Comparison of ENCODE assay signal across 22 cellular contexts in genomic region chr6:64230530-64230929, GRCh38.
DNase-seq lines count a peak whose midpoint lies in the region; ATAC-seq, FAIRE-seq and TF ChIP-seq lines count a peak whose summit lies in the region.
"Had no signal": no experiment of that assay in that cellular context is flagged by ENCODE, and none has a peak within 500 bp of the region (broad histone marks: within the 10 kb centered on the region; RNA-seq: fewer than 3 reads in every experiment).

No MANE protein-coding gene starts in this region.

- RAD21 ChIA-PET in GM12878 (lab: Charles Lee; ENCODE audit: unreplicated experiment), result interaction anchor here (1.0 kb wide), 1 partner anchor 50 kb away, joined by 3 read pairs; no protein-coding TSS in a partner anchor

- H3K9me3 ChIP-seq in GM12878 (replicated peaks; ENCODE audit: control insufficient read depth, insufficient read depth, low read length), result no peaks in the 10 kb centered on the region

- H3K36me3 Mint-ChIP-seq in T-helper 2 cell treated with Interferon-gamma antibody and Interleukin-4, amounts not matched to agents 5 μg/mL and 100 μg/mL, for 36 hours (ENCODE audit: low read depth), result no peaks in the 10 kb centered on the region
- H3K36me3 Mint-ChIP-seq: CD4-positive, CD25-positive, alpha-beta regulatory T cell had no signal

- H3K36me3 ChIP-seq in GM12878 (ENCODE audit: control insufficient read depth in 2 of 2, insufficient read depth in 2 of 2, low read length in 1 of 2), result no peaks in the 10 kb centered on the region

- in situ Hi-C loops in GM12878 (cut with MboI), result no loop called here

- no peak overlapping the region for H3K27ac Mint-ChIP-seq in T-helper 2 cell treated with Interferon-gamma antibody and Interleukin-4, amounts not matched to agents 5 μg/mL and 100 μg/mL, for 36 hours
- H3K27ac Mint-ChIP-seq: CD4-positive, CD25-positive, alpha-beta regulatory T cell; H9; HFFc6 had no signal

- ATAC-seq in GM12878 (peak; percentile 71), GM21390 (IDR thresholded peaks at IDR 0.05; ENCODE audit: unreplicated experiment) (no peak), GM19035 (IDR thresholded peaks at IDR 0.05; ENCODE audit: unreplicated experiment) (no peak)
- ATAC-seq: K562, Panc1 had no signal

- no peak overlapping the region for H3K9ac ChIP-seq in GM12878 (ENCODE audit: control insufficient read depth, insufficient read depth, low read length)

- DNase-seq in NCI-H82 (lab: John Stamatoyannopoulos, UW) (peak; percentile 54), NCI-H82 treated with DMSO at 0.1 percent for 48 hours (lab: John Stamatoyannopoulos, UW; ENCODE audit: unreplicated experiment) (no peak), H4 (ENCODE audit: low spot score) (peak; percentile 22), NCI-H69 (lab: John Stamatoyannopoulos, UW) (peak; percentile 54), GM12878 (ENCODE audit: low read depth, low spot score) (no peak)
- no peak for DNase-seq in T-helper 2 cell treated with Interferon-gamma antibody and Interleukin-4, amounts not matched to agents 5 μg/mL and 100 μg/mL, for 36 hours (ENCODE audit: low spot score)
- DNase-seq: CD4-positive, CD25-positive, alpha-beta regulatory T cell; H9; HFFc6; MM.1S; NCI-H1048; NCI-H146; NCI-H2081 treated with DMSO at 0.1 percent for 48 hours; NCI-H510A; SIG-M5; T-helper 1 cell; T-helper 9 cell had no signal

- H3K27me3 Mint-ChIP-seq in T-helper 2 cell treated with Interferon-gamma antibody and Interleukin-4, amounts not matched to agents 5 μg/mL and 100 μg/mL, for 36 hours (ENCODE audit: low read depth), result no peaks in the 10 kb centered on the region
- H3K27me3 Mint-ChIP-seq: CD4-positive, CD25-positive, alpha-beta regulatory T cell had no signal

- no peak overlapping the region for H3K27ac ChIP-seq in GM12878 (ENCODE audit: control insufficient read depth, insufficient read depth)

- TF ChIP-seq CTCF in GM12878 (IDR thresholded peaks at IDR 0.05 in 2 of 3, conservative IDR thresholded peaks at IDR 0.05 in 1 of 3; ENCODE audit: control insufficient read depth in 2 of 3, extremely low read depth in 1 of 3, insufficient read depth in 1 of 3, low read depth in 3 of 3, low read length in 3 of 3), result no peak

- no peak overlapping the region for H3K4me3 Mint-ChIP-seq in T-helper 2 cell treated with Interferon-gamma antibody and Interleukin-4, amounts not matched to agents 5 μg/mL and 100 μg/mL, for 36 hours
- H3K4me3 Mint-ChIP-seq: CD4-positive, CD25-positive, alpha-beta regulatory T cell; H9; HFFc6 had no signal

- H3K79me2 ChIP-seq in GM12878 (ENCODE audit: control insufficient read depth, insufficient read depth, low read length), result no peaks in the 10 kb centered on the region

- TF ChIP-seq EP300 in GM12878 (IDR thresholded peaks at IDR 0.05; ENCODE audit: borderline replicate concordance in 1 of 2, control insufficient read depth in 1 of 2, low read depth in 2 of 2, low read length in 2 of 2), result no peak

- no TSS peak for BruUV-seq in GM12878 (replicated peaks; lab: Mats Ljungman, UMichigan)

- no peaks in the 10 kb centered on the region for H3K27me3 ChIP-seq in GM12878 (replicated peaks in 1 of 2; ENCODE audit: control insufficient read depth in 2 of 2, insufficient read depth in 2 of 2, low read length in 1 of 2)

- intact Hi-C loops in GM12878 (cut with micrococcal nuclease; ENCODE audit: unreplicated experiment), result no loop called here

- H4K20me1 ChIP-seq in GM12878 (ENCODE audit: control insufficient read depth, insufficient read depth), result no peaks in the 10 kb centered on the region

- H3K4me2 ChIP-seq in GM12878 (ENCODE audit: control insufficient read depth, insufficient read depth), result no peak overlapping the region

- 88% methylated on average over 1 of the region's 1 CpG for WGBS in GM12878 (ENCODE audit: insufficient coverage, insufficient replicate concordance, low lambda C conversion rate, missing lambda C conversion rate)

- no peaks in the 10 kb centered on the region for H3K4me1 Mint-ChIP-seq in T-helper 2 cell treated with Interferon-gamma antibody and Interleukin-4, amounts not matched to agents 5 μg/mL and 100 μg/mL, for 36 hours (ENCODE audit: low read depth)
- H3K4me1 Mint-ChIP-seq: CD4-positive, CD25-positive, alpha-beta regulatory T cell; H9 had no signal

- no peaks in the 10 kb centered on the region for H3K4me1 ChIP-seq in GM12878 (ENCODE audit: control insufficient read depth, insufficient read depth, low read length)

- no peaks in the 10 kb centered on the region for H3K9me3 Mint-ChIP-seq in T-helper 2 cell treated with Interferon-gamma antibody and Interleukin-4, amounts not matched to agents 5 μg/mL and 100 μg/mL, for 36 hours
- H3K9me3 Mint-ChIP-seq: H9, HFFc6 had no signal

- CTCF ChIA-PET in GM12878 (lab: Yijun Ruan, JAX), result interaction anchor here (0.8 kb wide), 1 partner anchor 219 kb away, joined by 3 read pairs; no protein-coding TSS in a partner anchor

- no peak overlapping the region for H3K4me3 ChIP-seq in GM12878
- H3K4me3 ChIP-seq: K562 had no signal

- no peak for TF ChIP-seq RAD21 in GM12878 (IDR thresholded peaks at IDR 0.05; ENCODE audit: insufficient read depth, low read depth, low read length)

- POLR2A ChIA-PET in GM12878 (lab: Charles Lee), result no interaction called here

- FAIRE-seq in GM12878 (lab: Jason Lieb, UNC), result no peak
- FAIRE-seq: G401.6, K562 had no signal

- H2AFZ ChIP-seq in GM12878 (ENCODE audit: control insufficient read depth, low read depth, low read length), result no peak overlapping the region

- SMC1A ChIA-PET in GM12878 (lab: Charles Lee; ENCODE audit: uncharacterized antibody, unreplicated experiment), result interaction anchor here (0.8 kb wide), 1 partner anchor 84 kb away, joined by 3 read pairs; no protein-coding TSS in a partner anchor

- TF ChIP-seq POLR2A in GM12878 (IDR thresholded peaks at IDR 0.05; ENCODE audit: low read depth, low read length), result no peak

TF ChIP-seq in GM12878, 131 proteins besides CTCF, POLR2A, EP300 and RAD21:
- no peak for TF ChIP-seq BMI1 (IDR thresholded peaks at IDR 0.05; ENCODE audit: borderline replicate concordance)

Comparison
In these comparisons a context has a peak if more than half of its experiments do, and no peak if none do; other contexts are left out.
1. DNase-seq: peak in NCI-H82 (single experiment), H4 (single experiment) and NCI-H69 (single experiment); none in NCI-H82 treated with DMSO at 0.1 percent for 48 hours (single experiment), GM12878 (single experiment) and T-helper 2 cell treated with Interferon-gamma antibody and Interleukin-4, amounts not matched to agents 5 μg/mL and 100 μg/mL, for 36 hours (single experiment).